ENCODE assay signal across 13 cellular contexts in the genomic region with DNA sequence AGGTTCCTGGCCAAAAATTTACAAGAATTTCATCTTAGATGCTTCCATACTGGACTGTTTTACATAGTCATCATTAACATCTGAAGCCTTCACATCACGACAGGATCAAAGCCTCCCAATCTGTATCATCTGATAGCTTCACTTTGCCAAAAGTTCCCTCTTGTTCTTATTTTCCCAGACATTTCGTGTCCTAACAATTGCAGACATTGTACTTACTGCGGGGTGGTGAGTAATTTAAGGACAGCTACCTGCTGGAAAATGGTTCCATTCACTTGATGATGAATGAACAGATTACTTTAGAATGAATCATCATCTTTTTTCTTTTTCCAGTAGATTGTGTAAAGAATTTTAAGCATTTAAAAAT.
A peak's percentile ranks its signal among the peaks of the same experiment; 100 is the strongest.
DNase-seq lines count a peak whose midpoint lies in the region; ATAC-seq and TF ChIP-seq lines count a peak whose summit lies in the region.
"Had no signal": no experiment of that assay in that cellular context is flagged by ENCODE, and none has a peak within 500 bp of the region (broad histone marks: within the 10 kb centered on the region; RNA-seq: fewer than 3 reads in every experiment).

No MANE protein-coding gene starts in this region.

- H3K36me3 Mint-ChIP-seq in stimulated activated naive B cell treated with anti-CD40 and anti-IgM and Interleukin-4, amounts not matched to agents 10 μg/mL and 1 μg/mL and 100 μg/mL, for 72 hours: no peaks in the 10 kb centered on the region

- ATAC-seq in omental fat pad (ENCODE audit: low FRiP score): peak; percentile 55
- no peak for ATAC-seq in stimulated activated naive B cell treated with anti-CD40 and anti-IgM and Interleukin-4, amounts not matched to agents 10 μg/mL and 1 μg/mL and 100 μg/mL, for 72 hours (replicated peaks)

- H3K4me3 ChIP-seq in fibroblast of mammary gland (ENCODE audit: control insufficient read depth, low read depth, low read length): no peak overlapping the region
- H3K4me3 ChIP-seq: esophagus squamous epithelium had no signal

- CTCF ChIA-PET in RWPE1 (lab: Yijun Ruan, JAX): no interaction called here

- H3K4me1 Mint-ChIP-seq in stimulated activated naive B cell treated with anti-CD40 and anti-IgM and Interleukin-4, amounts not matched to agents 10 μg/mL and 1 μg/mL and 100 μg/mL, for 72 hours: no peaks in the 10 kb centered on the region
- H3K4me1 Mint-ChIP-seq: activated CD4-positive, alpha-beta memory T cell treated with anti-CD3 and anti-CD28 coated beads, Interleukin-2, amount 10 ng/mL, durations not matched to agents 7 days and 5 days had no signal

- no peak overlapping the region for H3K4me3 Mint-ChIP-seq in stimulated activated naive B cell treated with anti-CD40 and anti-IgM and Interleukin-4, amounts not matched to agents 10 μg/mL and 1 μg/mL and 100 μg/mL, for 72 hours
- H3K4me3 Mint-ChIP-seq: activated CD4-positive, alpha-beta memory T cell treated with anti-CD3 and anti-CD28 coated beads, Interleukin-2, amount 10 ng/mL, durations not matched to agents 7 days and 5 days; nephron had no signal

- no peaks in the 10 kb centered on the region for H3K27me3 Mint-ChIP-seq in stimulated activated naive B cell treated with anti-CD40 and anti-IgM and Interleukin-4, amounts not matched to agents 10 μg/mL and 1 μg/mL and 100 μg/mL, for 72 hours
- H3K27me3 Mint-ChIP-seq: activated CD4-positive, alpha-beta memory T cell treated with anti-CD3 and anti-CD28 coated beads, Interleukin-2, amount 10 ng/mL, durations not matched to agents 7 days and 5 days had no signal

- TF ChIP-seq CTCF in RWPE1 (conservative IDR thresholded peaks at IDR 0.05; ENCODE audit: low read depth) (no peak), fibroblast of mammary gland (conservative IDR thresholded peaks at IDR 0.05; ENCODE audit: control insufficient read depth, insufficient read depth, low read depth, low read length) (no peak), omental fat pad (IDR thresholded peaks at IDR 0.05) (no peak), GM13977 (IDR thresholded peaks at IDR 0.05; ENCODE audit: extremely low read depth, insufficient read depth, missing control alignments) (no peak)

- H3K27ac Mint-ChIP-seq in stimulated activated naive B cell treated with anti-CD40 and anti-IgM and Interleukin-4, amounts not matched to agents 10 μg/mL and 1 μg/mL and 100 μg/mL, for 72 hours: no peak overlapping the region
- H3K27ac Mint-ChIP-seq: activated CD4-positive, alpha-beta memory T cell treated with anti-CD3 and anti-CD28 coated beads, Interleukin-2, amount 10 ng/mL, durations not matched to agents 7 days and 5 days; nephron had no signal

- POLR2A ChIA-PET in RWPE1 (lab: Yijun Ruan, JAX; ENCODE audit: low non-redundant PET): no interaction called here

- H3K9me3 Mint-ChIP-seq in stimulated activated naive B cell treated with anti-CD40 and anti-IgM and Interleukin-4, amounts not matched to agents 10 μg/mL and 1 μg/mL and 100 μg/mL, for 72 hours: no peaks in the 10 kb centered on the region
- H3K9me3 Mint-ChIP-seq: activated CD4-positive, alpha-beta memory T cell treated with anti-CD3 and anti-CD28 coated beads, Interleukin-2, amount 10 ng/mL, durations not matched to agents 7 days and 5 days; nephron had no signal

- DNase-seq in ELR (ENCODE audit: low read depth) (peak; percentile 72), RWPE1 (ENCODE audit: low spot score) (peak; percentile 75), fibroblast of mammary gland (ENCODE audit: low read depth) (peak; percentile 49), omental fat pad (ENCODE audit: low spot score) (no peak), NOMO-1 (lab: John Stamatoyannopoulos, UW; ENCODE audit: unreplicated experiment in 2 of 2) (no peak), GM13977 (ENCODE audit: low spot score) (no peak)
- no peak for DNase-seq in central memory CD4-positive, alpha-beta T cell
- no peak for DNase-seq in stimulated activated naive B cell treated with anti-CD40 and anti-IgM and Interleukin-4, amounts not matched to agents 10 μg/mL and 1 μg/mL and 100 μg/mL, for 72 hours
- DNase-seq: activated CD4-positive, alpha-beta memory T cell treated with anti-CD3 and anti-CD28 coated beads, Interleukin-2, amount 10 ng/mL, durations not matched to agents 7 days and 5 days; esophagus squamous epithelium; Kasumi-1; T1000 had no signal

- H3K27ac ChIP-seq in RWPE1: no peak overlapping the region

- in situ Hi-C loops in GM13977 (cut with MboI; ENCODE audit: low pct_unique_long_range_greater_than_20kb, low sequenced_read_pairs, unreplicated experiment): no loop called here

Comparison
In these comparisons a context has a peak if more than half of its experiments do, and no peak if none do; other contexts are left out.
1. DNase-seq: peak in ELR (single experiment), RWPE1 (single experiment) and fibroblast of mammary gland (single experiment); none in omental fat pad (single experiment), central memory CD4-positive, alpha-beta T cell (single experiment), stimulated activated naive B cell treated with anti-CD40 and anti-IgM and Interleukin-4, amounts not matched to agents 10 μg/mL and 1 μg/mL and 100 μg/mL, for 72 hours (single experiment), NOMO-1 (0 of 2) and GM13977 (single experiment).